In genomic region chr11:110173775-110174644, GRCh38 we compare ENCODE assay signal across 8 cellular contexts.
DNase-seq lines count a peak whose midpoint lies in the region; ATAC-seq, FAIRE-seq and TF ChIP-seq lines count a peak whose summit lies in the region.

No MANE protein-coding gene starts in this region.

- H3K4me3 Mint-ChIP-seq in glutamatergic neuron (ENCODE audit: unreplicated experiment), result no peak overlapping the region

- H3K4me1 Mint-ChIP-seq in glutamatergic neuron (ENCODE audit: low read depth, unreplicated experiment), result peaks cover 30% of the 10 kb centered on the region

- H3K27me3 ChIP-seq in OCI-LY1 (ENCODE audit: insufficient read depth, low read length) (no peaks in the 10 kb centered on the region), pancreas (no peaks in the 10 kb centered on the region), tibial nerve (no peaks in the 10 kb centered on the region)

- H3K4me2 ChIP-seq in OCI-LY1 (ENCODE audit: low read length), result peak overlapping the region; percentile 38; the same call in 1 of the 2 replicates

- peak; percentile 87 for TF ChIP-seq CTCF in GM12875 (IDR thresholded peaks at IDR 0.05; ENCODE audit: borderline replicate concordance, insufficient read depth, low read depth, low read length)
- peak; percentile 100 for TF ChIP-seq CTCF in OCI-LY1 (IDR thresholded peaks at IDR 0.05; ENCODE audit: low read length)
- TF ChIP-seq CTCF in glutamatergic neuron (IDR thresholded peaks at IDR 0.05; ENCODE audit: partially characterized antibody, unreplicated experiment), result peak; percentile 88
- TF ChIP-seq CTCF in pancreas (IDR thresholded peaks at IDR 0.05), result peak; percentile 57 to 69 (median 68)
- TF ChIP-seq CTCF in tibial nerve (IDR thresholded peaks at IDR 0.05), result peak; percentile 65 to 87 (median 70)

- no peak for FAIRE-seq in pancreas (lab: Jason Lieb, UNC)

- H3K9me3 Mint-ChIP-seq in glutamatergic neuron (ENCODE audit: unreplicated experiment), result peaks cover 8% of the 10 kb centered on the region

- peak overlapping the region; percentile 46 for H3K27ac Mint-ChIP-seq in glutamatergic neuron (ENCODE audit: unreplicated experiment)

- H3K4me1 ChIP-seq in OCI-LY1 (ENCODE audit: insufficient read depth, low read length, severe bottlenecking) (no peaks in the 10 kb centered on the region), pancreas (no peaks in the 10 kb centered on the region), tibial nerve (peaks cover 0 to 20% (median 4%) of the 10 kb centered on the region in 4 donors)

- H3K36me3 ChIP-seq in OCI-LY1 (ENCODE audit: insufficient read depth, low read length), result no peaks in the 10 kb centered on the region
- H3K36me3 ChIP-seq in pancreas, result no peaks in the 10 kb centered on the region
- no peaks in the 10 kb centered on the region for H3K36me3 ChIP-seq in tibial nerve

- no peak overlapping the region for H3K9ac ChIP-seq in OCI-LY1 (ENCODE audit: low read length)

- intact Hi-C loops in pancreas (cut with DNase I), result no loop called here

- H3K4me3 ChIP-seq in GM12875 (ENCODE audit: low read depth, low read length) (no peak overlapping the region), OCI-LY1 (ENCODE audit: low read depth, low read length, poor library complexity, severe bottlenecking) (no peak overlapping the region), pancreas (peak overlapping the region in 1 of 4 donors; percentile 22), tibial nerve (peak overlapping the region in 2 of 4 donors; percentile 17 to 22)

- no peaks in the 10 kb centered on the region for H3F3A ChIP-seq in OCI-LY1 (ENCODE audit: insufficient read depth, low read length)

- H4K20me1 ChIP-seq in OCI-LY1 (ENCODE audit: insufficient read depth, low read length), result no peaks in the 10 kb centered on the region

- no peak overlapping the region for H3K27ac ChIP-seq in OCI-LY1 (ENCODE audit: low read depth, low read length, poor library complexity, severe bottlenecking)
- no peak overlapping the region for H3K27ac ChIP-seq in pancreas
- peak overlapping the region in 2 of 4 donors; percentile 42 to 72 for H3K27ac ChIP-seq in tibial nerve

- no peaks in the 10 kb centered on the region for H3K9me2 ChIP-seq in OCI-LY1 (ENCODE audit: low read depth, low read length)

- H3K9me3 ChIP-seq in OCI-LY1 (ENCODE audit: low read length), result no peaks in the 10 kb centered on the region
- H3K9me3 ChIP-seq in pancreas, result no peaks in the 10 kb centered on the region
- H3K9me3 ChIP-seq in tibial nerve, result no peaks in the 10 kb centered on the region

- no peaks in the 10 kb centered on the region for H3K36me3 Mint-ChIP-seq in glutamatergic neuron (ENCODE audit: unreplicated experiment)

- no peak overlapping the region for H2AFZ ChIP-seq in OCI-LY1 (ENCODE audit: low read length)

- no peak for TF ChIP-seq POLR2A in tibial nerve (IDR thresholded peaks at IDR 0.05)

- H3K27me3 Mint-ChIP-seq in glutamatergic neuron (ENCODE audit: unreplicated experiment), result peaks cover 9% of the 10 kb centered on the region

- WGBS in pancreas, 2 donors, result 9 to 10% methylated on average over 14 of the region's 14 CpGs
- 16 to 17% methylated on average over 14 of the region's 14 CpGs for WGBS in tibial nerve, 2 donors

- no peak for TF ChIP-seq EP300 in tibial nerve (IDR thresholded peaks at IDR 0.05)

- DNase-seq in activated effector memory CD4-positive, alpha-beta T cell treated with Interleukin-2 at 50 U/mL for 16 hours, result peak; percentile 35
- DNase-seq in glutamatergic neuron, result peak; percentile 84
- peak in 5 of 6 donors; percentile 50 to 85 (median 68) for DNase-seq in pancreas
- peak; percentile 61 to 83 for DNase-seq in tibial nerve (ENCODE audit: low spot score in 2 of 2)
- DNase-seq in SHP77 treated with DMSO at 0.1 percent for 48 hours (lab: John Stamatoyannopoulos, UW), result no peak

- H3K79me2 ChIP-seq in OCI-LY1 (ENCODE audit: insufficient read depth, low read length), result no peaks in the 10 kb centered on the region

- ATAC-seq in HG02798 (IDR thresholded peaks at IDR 0.05; ENCODE audit: poor library complexity, unreplicated experiment) (peak; percentile 50), pancreas (peak; percentile 82 to 98 (median 92))
